ENCODE assay signal across 1 cellular context in genomic region chr4:4225915-4226605, GRCh38.
TF ChIP-seq lines count a peak whose summit lies in the region.

No MANE protein-coding gene starts in this region.

TF ChIP-seq in HepG2, 621 proteins besides CTCF, POLR2A, EP300 and RAD21:
- TF ChIP-seq MAFG (CRISPR knock-in tag; IDR thresholded peaks at IDR 0.05): no peak
- TF ChIP-seq ZNF687 (CRISPR knock-in tag; IDR thresholded peaks at IDR 0.05): peak; percentile 50; the same call in 1 of the 2 replicates
